In genomic region chr18:26579941-26580618, GRCh38 we compare ENCODE assay signal across 16 cellular contexts. TPM values are rescaled to one million over a fixed set of nuclear protein-coding genes. Genes with fewer than 3 reads are reported as not detected.
DNase-seq lines count a peak whose midpoint lies in the region; ATAC-seq, FAIRE-seq and TF ChIP-seq lines count a peak whose summit lies in the region.
"Had no signal": no experiment of that assay in that cellular context is flagged by ENCODE, and none has a peak within 500 bp of the region (broad histone marks: within the 10 kb centered on the region; RNA-seq: fewer than 3 reads in every experiment).

No MANE protein-coding gene starts in this region.

- H3K79me2 ChIP-seq in HepG2 (ENCODE audit: insufficient read depth, low read length): no peaks in the 10 kb centered on the region

- CTCF ChIA-PET in MCF 10A (lab: Yijun Ruan, JAX) (interaction anchor here (0.9 to 1.6 kb wide), 4 partner anchors 11 to 274 kb away, joined by 3 to 4 read pairs (median 4); partner anchors contain the start of gene KCTD1), HepG2 (lab: Yijun Ruan, JAX; ENCODE audit: low intra/inter-chr PET ratio, low total read pairs) (no interaction called here)

- 1% methylated on average over 6 of the region's 6 CpGs for WGBS in HepG2 (ENCODE audit: low lambda C conversion rate)
- WGBS in esophagus muscularis mucosa: 75% methylated on average over 6 of the region's 6 CpGs

- H3K27ac Mint-ChIP-seq in MCF 10A (ENCODE audit: low read depth, unreplicated experiment): no peak overlapping the region
- H3K27ac Mint-ChIP-seq: activated CD4-positive, alpha-beta memory T cell treated with anti-CD3 and anti-CD28 coated beads for 36 hours; activated T-helper 1 cell treated with anti-CD3 and anti-CD28 coated beads, Interleukin-12 subunit alpha, Interleukin-12 subunit beta, Interleukin-2, Interleukin-4 antibody, amounts not matched to agents 30 ng/mL and 10 ng/mL and 1 ng/mL, durations not matched to agents 14 hours and 24 hours and 36 hours; CD8-positive, alpha-beta T cell; naive B cell had no signal

- H3K36me3 ChIP-seq in breast epithelium: no peaks in the 10 kb centered on the region
- no peaks in the 10 kb centered on the region for H3K36me3 ChIP-seq in HepG2 (replicated peaks in 1 of 2; ENCODE audit: control insufficient read depth in 1 of 2, insufficient read depth in 2 of 2, low read length in 2 of 2)
- H3K36me3 ChIP-seq in esophagus muscularis mucosa: no peaks in the 10 kb centered on the region

- no peaks in the 10 kb centered on the region for H3K9me3 Mint-ChIP-seq in MCF 10A (ENCODE audit: unreplicated experiment)
- H3K9me3 Mint-ChIP-seq: activated CD4-positive, alpha-beta memory T cell treated with anti-CD3 and anti-CD28 coated beads for 36 hours; activated T-helper 1 cell treated with anti-CD3 and anti-CD28 coated beads, Interleukin-12 subunit alpha, Interleukin-12 subunit beta, Interleukin-2, Interleukin-4 antibody, amounts not matched to agents 30 ng/mL and 10 ng/mL and 1 ng/mL, durations not matched to agents 14 hours and 24 hours and 36 hours; CD8-positive, alpha-beta T cell had no signal

- ATAC-seq in HepG2 (no peak), HG03135 (IDR thresholded peaks at IDR 0.05; ENCODE audit: unreplicated experiment) (no peak)
- ATAC-seq: CD8-positive, alpha-beta T cell had no signal

- DNase-seq in MCF 10A (ENCODE audit: unreplicated experiment) (peak; percentile 90), breast epithelium (ENCODE audit: low spot score in 2 of 2) (no peak), astrocyte of the hippocampus (ENCODE audit: low read depth, low spot score) (peak; percentile 25), HepG2 (ENCODE audit: low spot score) (peak; percentile 15), NCI-H2081 treated with DMSO at 0.1 percent for 48 hours (lab: John Stamatoyannopoulos, UW) (no peak), HTR-8/SVneo (ENCODE audit: insufficient read length, low spot score) (no peak), esophagus muscularis mucosa (ENCODE audit: extremely low spot score) (no peak)
- DNase-seq: activated CD4-positive, alpha-beta memory T cell treated with anti-CD3 and anti-CD28 coated beads for 36 hours; CD8-positive, alpha-beta T cell; hippocampal formation; naive B cell; NCI-H2171 treated with DMSO at 0.1 percent for 48 hours; SK-N-SH had no signal

- no peak for FAIRE-seq in HepG2 (lab: Jason Lieb, UNC)
- no peak for FAIRE-seq in HTR-8/SVneo (lab: Jason Lieb, UNC)
- FAIRE-seq: G401.6 had no signal

- H3K36me3 Mint-ChIP-seq in MCF 10A (ENCODE audit: insufficient read depth, unreplicated experiment): no peaks in the 10 kb centered on the region
- H3K36me3 Mint-ChIP-seq: activated CD4-positive, alpha-beta memory T cell treated with anti-CD3 and anti-CD28 coated beads for 36 hours; CD8-positive, alpha-beta T cell; naive B cell had no signal

- H3K27me3 Mint-ChIP-seq in MCF 10A (ENCODE audit: insufficient read depth, unreplicated experiment): no peaks in the 10 kb centered on the region

- H3K9ac ChIP-seq in HepG2 (ENCODE audit: insufficient read depth, low read depth, low read length): no peak overlapping the region
- H3K9ac ChIP-seq: SK-N-SH had no signal

- TF ChIP-seq POLR2A in breast epithelium (IDR thresholded peaks at IDR 0.05) (no peak), HepG2 (IDR thresholded peaks at IDR 0.05; ENCODE audit: insufficient read depth in 1 of 2, low read depth in 2 of 2, low read length in 2 of 2) (no peak), esophagus muscularis mucosa (IDR thresholded peaks at IDR 0.05; ENCODE audit: low read depth) (no peak)

- H3K27me3 ChIP-seq in breast epithelium (no peaks in the 10 kb centered on the region), HepG2 (ENCODE audit: control insufficient read depth in 1 of 2, insufficient read depth in 2 of 2, low read length in 2 of 2) (0 out of 5 replicates have a peak, but pooled peaks cover 0 to 4% of the 10 kb centered on the region in 2 experiments), esophagus muscularis mucosa (no peaks in the 10 kb centered on the region)

- H3K4me1 Mint-ChIP-seq in MCF 10A (ENCODE audit: insufficient read depth, unreplicated experiment): peaks cover 18% of the 10 kb centered on the region

- POLR2A ChIA-PET in MCF 10A (lab: Yijun Ruan, JAX): interaction anchor here (0.9 to 1.1 kb wide), 2 partner anchors 13 to 93 kb away, joined by 3 read pairs; no protein-coding TSS in a partner anchor
- POLR2A ChIA-PET in HepG2 (lab: Yijun Ruan, JAX): no interaction called here

- BruUV-seq in MCF 10A (replicated peaks; lab: Mats Ljungman, UMichigan): no TSS peak
- no TSS peak for BruUV-seq in HepG2 (replicated peaks; lab: Mats Ljungman, UMichigan)

- no peaks in the 10 kb centered on the region for H3K4me1 ChIP-seq in breast epithelium
- peaks cover 12% of the 10 kb centered on the region for H3K4me1 ChIP-seq in HepG2 (ENCODE audit: insufficient read depth, low read length)
- peaks cover 5 to 10% (median 9%) of the 10 kb centered on the region in 4 donors for H3K4me1 ChIP-seq in esophagus muscularis mucosa

- no peak overlapping the region for H2AFZ ChIP-seq in HepG2 (ENCODE audit: low read length)

- no peak for TF ChIP-seq RAD21 in HepG2 (CRISPR knock-in tag; IDR thresholded peaks at IDR 0.05)

- TF ChIP-seq CTCF in MCF 10A (IDR thresholded peaks at IDR 0.05; ENCODE audit: unreplicated experiment) (no peak), breast epithelium (IDR thresholded peaks at IDR 0.05) (no peak), HepG2 (CRISPR knock-in tag; IDR thresholded peaks at IDR 0.05) (no peak), esophagus muscularis mucosa (IDR thresholded peaks at IDR 0.05) (no peak)

- no peaks in the 10 kb centered on the region for H3K9me3 ChIP-seq in breast epithelium
- no peaks in the 10 kb centered on the region for H3K9me3 ChIP-seq in HepG2 (ENCODE audit: low read length)
- no peaks in the 10 kb centered on the region for H3K9me3 ChIP-seq in esophagus muscularis mucosa
- H3K9me3 ChIP-seq: SK-N-SH had no signal

- H3K4me2 ChIP-seq in HepG2 (ENCODE audit: low read depth, low read length): no peak overlapping the region
- H3K4me2 ChIP-seq: SK-N-SH had no signal

- no peak overlapping the region for H3K4me3 Mint-ChIP-seq in MCF 10A (ENCODE audit: unreplicated experiment)
- H3K4me3 Mint-ChIP-seq: activated CD4-positive, alpha-beta memory T cell treated with anti-CD3 and anti-CD28 coated beads for 36 hours; activated T-helper 1 cell treated with anti-CD3 and anti-CD28 coated beads, Interleukin-12 subunit alpha, Interleukin-12 subunit beta, Interleukin-2, Interleukin-4 antibody, amounts not matched to agents 30 ng/mL and 10 ng/mL and 1 ng/mL, durations not matched to agents 14 hours and 24 hours and 36 hours; CD8-positive, alpha-beta T cell; naive B cell had no signal

- H4K20me1 ChIP-seq in HepG2 (ENCODE audit: insufficient read depth, low read length): no peaks in the 10 kb centered on the region

- no peak overlapping the region for H3K4me3 ChIP-seq in breast epithelium
- H3K4me3 ChIP-seq in HepG2 (replicated peaks in 1 of 3; ENCODE audit: insufficient read depth in 1 of 3, low read depth in 2 of 3, low read length in 3 of 3): no peak overlapping the region
- H3K4me3 ChIP-seq in esophagus muscularis mucosa: no peak overlapping the region

- TF ChIP-seq EP300 in HepG2 (IDR thresholded peaks at IDR 0.05; ENCODE audit: low read depth in 2 of 2, low read length in 2 of 2) (no peak), HepG2 (CRISPR knock-in tag; IDR thresholded peaks at IDR 0.05; ENCODE audit: borderline replicate concordance) (no peak), esophagus muscularis mucosa (IDR thresholded peaks at IDR 0.05) (no peak)

- H3K27ac ChIP-seq in breast epithelium: no peak overlapping the region
- H3K27ac ChIP-seq in HepG2 (ENCODE audit: extremely low read length, insufficient read depth, low read length): no peak overlapping the region
- H3K27ac ChIP-seq in esophagus muscularis mucosa (replicated peaks in 1 of 4): no peak overlapping the region

- in situ Hi-C loops in HepG2 (cut with HindIII; ENCODE audit: extremely low pct_ligation_motif_present, low pct_unique_long_range_greater_than_20kb): no loop called here

- intact Hi-C loops in MCF 10A (cut with micrococcal nuclease): no loop called here
- intact Hi-C loops in breast epithelium (cut with DNase I; ENCODE audit: low total_unique reads): no loop called here
- intact Hi-C loops in HepG2 (cut with micrococcal nuclease; ENCODE audit: unreplicated experiment): no loop called here
- intact Hi-C loops in esophagus muscularis mucosa (cut with DNase I): no loop called here

TF ChIP-seq in HepG2, 621 proteins besides CTCF, POLR2A, EP300 and RAD21 (continues in another document):
- no peak for TF ChIP-seq ZNF143 (CRISPR knock-in tag; IDR thresholded peaks at IDR 0.05)
- no peak for TF ChIP-seq ZNF644 (CRISPR knock-in tag; IDR thresholded peaks at IDR 0.05; ENCODE audit: low read depth)
- peak; percentile 71 for TF ChIP-seq FOSL2 (CRISPR knock-in tag; IDR thresholded peaks at IDR 0.05)

RNA-seq across cellular contexts. Expression of gene KCTD1, which starts 31.7 kb away (rescaled TPM):
- total RNA-seq in MCF 10A (2022) (29.5 and 37.9 TPM in 2 replicates), breast epithelium (10 to 100 TPM in 2 of 3 donors, 1 to 10 TPM in 1; 5.6 to 47.3 (median 41.6) TPM), HepG2 (2016; rRNA removed; fragmentation: Illumina TruSeq; extraction: Trizol) (4.5 and 6.8 TPM in 2 replicates), esophagus muscularis mucosa (10 to 100 TPM in 3 of 4 donors, 1 to 10 TPM in 1; 7.1 to 17.6 (median 12.7) TPM)
- 1.2 and 1.3 TPM in 2 replicates for total RNA-seq in HepG2 (2016; cell fraction: cytosol; rRNA removed; fragmentation: Illumina TruSeq; extraction: Trizol; ENCODE audit: low read depth)
- total RNA-seq in HepG2 (2016; cell fraction: insoluble cytoplasmic fraction; rRNA removed; fragmentation: Illumina TruSeq; extraction: Trizol): 4.7 and 5.9 TPM in 2 replicates
- 3.6 TPM in 2 replicates for total RNA-seq in HepG2 (2016; cell fraction: membrane; rRNA removed; fragmentation: Illumina TruSeq; extraction: Trizol)
- total RNA-seq in HepG2 (2016; cell fraction: nucleus; rRNA removed; fragmentation: Illumina TruSeq; extraction: Trizol): 5.6 and 7.3 TPM in 2 replicates
- 2.5 and 2.7 TPM in 2 replicates for polyA plus RNA-seq in HepG2 (2011; rRNA removed)
- polyA plus RNA-seq in HepG2 (2011; cell fraction: cytosol; rRNA removed): 1.6 and 2.1 TPM in 2 replicates
- polyA plus RNA-seq in HepG2 (2011; cell fraction: nucleus; rRNA removed): 5.0 and 6.6 TPM in 2 replicates
- polyA plus RNA-seq in HepG2 (2012): 3.6 and 4.4 TPM in 2 replicates
- 0.93 and 1.1 TPM in 2 replicates for polyA plus RNA-seq in HepG2 (2016; cell fraction: cytosol; fragmentation: Illumina TruSeq; extraction: Trizol; ENCODE audit: low read depth)
- 4.7 and 7.0 TPM in 2 replicates for polyA plus RNA-seq in HepG2 (2016; cell fraction: insoluble cytoplasmic fraction; fragmentation: Illumina TruSeq; extraction: Trizol; ENCODE audit: low read depth)
- polyA plus RNA-seq in HepG2 (2016; cell fraction: membrane; fragmentation: Illumina TruSeq; extraction: Trizol; ENCODE audit: low read depth): 2.7 and 2.9 TPM in 2 replicates
- polyA plus RNA-seq in HepG2 (2016; cell fraction: nucleus; fragmentation: Illumina TruSeq; extraction: Trizol; ENCODE audit: insufficient read depth, low read depth): 5.4 and 5.7 TPM in 2 replicates
- polyA minus RNA-seq in HepG2 (2011; rRNA and poly(A)+ RNA removed; ENCODE audit: low replicate concordance): 10.7 and 12.3 TPM in 2 replicates
- polyA minus RNA-seq in HepG2 (2011; cell fraction: cytosol; rRNA and poly(A)+ RNA removed): 3.1 and 4.3 TPM in 2 replicates
- 16.1 and 17.7 TPM in 2 replicates for polyA minus RNA-seq in HepG2 (2011; cell fraction: nucleus; rRNA and poly(A)+ RNA removed)

Comparison
In these comparisons a context has a peak if more than half of its experiments do, and no peak if none do; other contexts are left out.
1. DNase-seq: peak in MCF 10A (single experiment), astrocyte of the hippocampus (single experiment) and HepG2 (single experiment); none in breast epithelium (0 of 2), NCI-H2081 treated with DMSO at 0.1 percent for 48 hours (single experiment), HTR-8/SVneo (single experiment) and esophagus muscularis mucosa (single experiment).